Comparison of ENCODE assay signal across 8 cellular contexts in genomic region chr6:106103728-106104109, GRCh38. TPM values are rescaled to one million over a fixed set of nuclear protein-coding genes. Genes with fewer than 3 reads are reported as not detected.
DNase-seq lines count a peak whose midpoint lies in the region; ATAC-seq and TF ChIP-seq lines count a peak whose summit lies in the region.

No MANE protein-coding gene starts in this region.

- H3K27me3 ChIP-seq in GM06990 (replicated peaks; ENCODE audit: control insufficient read depth, insufficient read depth, low read length): no peaks in the 10 kb centered on the region
- H3K27me3 ChIP-seq in PC-9 (ENCODE audit: insufficient read depth, low read depth): no peaks in the 10 kb centered on the region
- H3K27me3 ChIP-seq in esophagus (ENCODE audit: control insufficient read depth in 1 of 2, insufficient read depth in 2 of 2, low read length in 2 of 2): no peaks in the 10 kb centered on the region
- H3K27me3 ChIP-seq in transverse colon: no peaks in the 10 kb centered on the region
- H3K27me3 ChIP-seq in sigmoid colon: peaks cover 0 to 15% (median 0%) of the 10 kb centered on the region in 3 donors

- intact Hi-C loops in PC-9 (cut with micrococcal nuclease; ENCODE audit: unreplicated experiment): no loop called here
- intact Hi-C loops in transverse colon (cut with DNase I; ENCODE audit: low total_unique reads): no loop called here
- intact Hi-C loops in sigmoid colon (cut with DNase I): no loop called here

- 34 to 38% methylated on average over 9 of the region's 9 CpGs for WGBS in esophagus, 2 donors
- WGBS in transverse colon (ENCODE audit: low coverage in 1 of 2), 2 donors: 33 to 34% methylated on average over 4 to 9 of the region's 9 CpGs
- WGBS in sigmoid colon, 2 donors: 14 to 39% methylated on average over 9 of the region's 9 CpGs

- ATAC-seq in GM21786 (IDR thresholded peaks at IDR 0.05; ENCODE audit: unreplicated experiment): peak; percentile 38

- BruUV-seq in PC-9 (replicated peaks; lab: Mats Ljungman, UMichigan): no TSS peak

- H3F3A ChIP-seq in PC-9 (ENCODE audit: insufficient read depth, low read depth): 0 out of 2 replicates have a peak, but pooled peaks cover 6% of the 10 kb centered on the region

- POLR2A ChIA-PET in PC-9 (lab: Charles Lee; ENCODE audit: unreplicated experiment): no interaction called here

- H3K79me2 ChIP-seq in PC-9 (ENCODE audit: low read depth): no peaks in the 10 kb centered on the region

- H3K4me1 ChIP-seq in PC-9 (replicated peaks; ENCODE audit: insufficient read depth): peaks cover 22% of the 10 kb centered on the region
- peaks cover 2 to 6% of the 10 kb centered on the region in 2 donors for H3K4me1 ChIP-seq in esophagus (ENCODE audit: control insufficient read depth in 2 of 2, insufficient read depth in 2 of 2, low read length in 1 of 2)
- H3K4me1 ChIP-seq in transverse colon: peaks cover 0 to 28% (median 10%) of the 10 kb centered on the region in 4 donors
- no peaks in the 10 kb centered on the region for H3K4me1 ChIP-seq in sigmoid colon

- H3K27ac ChIP-seq in PC-9 (no peak overlapping the region), esophagus (ENCODE audit: low read depth in 2 of 2, low read length in 1 of 2) (peak overlapping the region; percentile 36 to 83), transverse colon (peak overlapping the region; percentile 25 to 88 (median 50)), sigmoid colon (no peak overlapping the region)

- H3K9me3 ChIP-seq in PC-9 (ENCODE audit: insufficient read depth, low read depth) (no peaks in the 10 kb centered on the region), esophagus (ENCODE audit: control insufficient read depth in 2 of 2, insufficient read depth in 1 of 2, low read depth in 1 of 2, low read length in 1 of 2) (no peaks in the 10 kb centered on the region), transverse colon (no peaks in the 10 kb centered on the region), sigmoid colon (no peaks in the 10 kb centered on the region)

- TF ChIP-seq EP300 in transverse colon (IDR thresholded peaks at IDR 0.05; ENCODE audit: low read depth) (no peak), sigmoid colon (IDR thresholded peaks at IDR 0.05) (no peak)

- in situ Hi-C loops in transverse colon (cut with MboI; ENCODE audit: low pct_ligation_motif_present in 1 of 4, low pct_unique_long_range_greater_than_20kb in 1 of 4, low sequenced_read_pairs in 3 of 4): loop anchor here in 1 of 4 donors (10.0 kb wide), 1 partner anchor 91 kb away; no protein-coding TSS in a partner anchor

- TF ChIP-seq CTCF in GM06990 (IDR thresholded peaks at IDR 0.05; ENCODE audit: insufficient read depth, low read length, poor library complexity, severe bottlenecking) (no peak), PC-9 (conservative IDR thresholded peaks at IDR 0.05) (no peak), transverse colon (IDR thresholded peaks at IDR 0.05) (no peak), GM20000 (IDR thresholded peaks at IDR 0.05; ENCODE audit: extremely low read depth, missing control alignments) (no peak), sigmoid colon (IDR thresholded peaks at IDR 0.05) (no peak)

- no peaks in the 10 kb centered on the region for H3K9me2 ChIP-seq in PC-9 (ENCODE audit: insufficient read depth)

- TF ChIP-seq POLR2A in transverse colon (IDR thresholded peaks at IDR 0.05): no peak
- no peak for TF ChIP-seq POLR2A in sigmoid colon (IDR thresholded peaks at IDR 0.05)

- H4K20me1 ChIP-seq in PC-9 (ENCODE audit: insufficient read depth): no peaks in the 10 kb centered on the region

- DNase-seq in GM06990 (ENCODE audit: extremely low read depth, insufficient read length) (no peak), PC-9 (peak; percentile 17 to 50), transverse colon (peak; percentile 57), GM20000 (ENCODE audit: low spot score) (no peak), sigmoid colon (no peak), NCI-H2171 (lab: John Stamatoyannopoulos, UW) (no peak)

- H3K4me2 ChIP-seq in PC-9: no peak overlapping the region

- H3K36me3 ChIP-seq in GM06990 (ENCODE audit: control insufficient read depth, insufficient read depth, low read length) (peaks cover 28% of the 10 kb centered on the region), PC-9 (ENCODE audit: low read depth) (no peaks in the 10 kb centered on the region), esophagus (ENCODE audit: control insufficient read depth in 2 of 2, insufficient read depth in 2 of 2, low read length in 1 of 2) (peaks cover 4 to 20% of the 10 kb centered on the region in 2 donors), transverse colon (peaks cover 0 to 18% (median 3%) of the 10 kb centered on the region in 4 donors), sigmoid colon (no peaks in the 10 kb centered on the region)

- CTCF ChIA-PET in PC-9 (lab: Charles Lee): no interaction called here

- no peak overlapping the region for H2AFZ ChIP-seq in PC-9

- peak overlapping the region; percentile 51 for H3K4me3 ChIP-seq in GM06990 (replicated peaks; ENCODE audit: low read depth, low read length)
- no peak overlapping the region for H3K4me3 ChIP-seq in PC-9
- H3K4me3 ChIP-seq in esophagus (ENCODE audit: low read depth in 1 of 2, low read length in 2 of 2): peak overlapping the region; percentile 8 to 29
- peak overlapping the region in 2 of 4 donors; percentile 13 to 25 for H3K4me3 ChIP-seq in transverse colon
- H3K4me3 ChIP-seq in sigmoid colon: no peak overlapping the region

RNA-seq across cellular contexts. Expression of gene PRDM1, which starts 17.6 kb away (rescaled TPM):
- total RNA-seq in PC-9 (2021): 1.4 and 2.6 TPM in 2 replicates
- polyA plus RNA-seq in esophagus: 10 to 100 TPM; 29.7 to 37.6 TPM
- 10 to 100 TPM in 3 of 4 donors, 1 to 10 TPM in 1; 2.4 to 32.4 (median 18.6) TPM for total RNA-seq in transverse colon
- 1 to 10 TPM in 3 of 4 donors, under 1 TPM in 1; 0.55 to 1.6 (median 1.2) TPM for total RNA-seq in sigmoid colon
- polyA plus RNA-seq in sigmoid colon: 10 to 100 TPM in 1 of 3 donors, 1 to 10 TPM in 2; 3.0 to 17.6 (median 7.2) TPM

Comparison
In these comparisons a context has a peak if more than half of its experiments do, and no peak if none do; other contexts are left out.
1. DNase-seq: peak in PC-9 (2 of 2) and transverse colon (single experiment); none in GM06990 (single experiment), GM20000 (single experiment), sigmoid colon (single experiment) and NCI-H2171 (single experiment).
2. H3K4me3 ChIP-seq: peak in GM06990 (single experiment) and esophagus (2 of 2); none in PC-9 (single experiment) and sigmoid colon (0 of 4).
3. H3K27ac ChIP-seq: peak in esophagus (2 of 2) and transverse colon (4 of 4); none in PC-9 (single experiment) and sigmoid colon (0 of 4).